ENCODE assay signal across 25 cellular contexts in genomic region chr3:37973250-37974054, GRCh38. TPM values are rescaled to one million over a fixed set of nuclear protein-coding genes. Genes with fewer than 3 reads are reported as not detected.
DNase-seq lines count a peak whose midpoint lies in the region; ATAC-seq lines count a peak whose summit lies in the region.
"Had no signal": no experiment of that assay in that cellular context is flagged by ENCODE, and none has a peak within 500 bp of the region (broad histone marks: within the 10 kb centered on the region; RNA-seq: fewer than 3 reads in every experiment).

No MANE protein-coding gene starts in this region.

- no peak for ATAC-seq in GM19467 (IDR thresholded peaks at IDR 0.05; ENCODE audit: unreplicated experiment)
- ATAC-seq: activated naive CD4-positive, alpha-beta T cell treated with anti-CD3 and anti-CD28 coated beads, Interleukin-2, amount 50 U/mL, for 72 hours; body of pancreas; upper lobe of right lung had no signal

- H3K4me1 Mint-ChIP-seq in immature natural killer cell = peaks cover 2 to 4% of the 10 kb centered on the region in 2 donors

- peak overlapping the region in 1 of 6 donors; percentile 64 for H3K27ac Mint-ChIP-seq in immature natural killer cell
- H3K27ac Mint-ChIP-seq: activated CD4-positive, alpha-beta memory T cell treated with anti-CD3 and anti-CD28 coated beads for 36 hours; T-helper 1 cell treated with Interleukin-12 subunit alpha and Interleukin-12 subunit beta and Interleukin-4 antibody, amounts not matched to agents 30 μg/mL and 1 μg/mL, for 36 hours had no signal

- DNase-seq in NCI-H2029 treated with DMSO at 0.1 percent for 48 hours (lab: John Stamatoyannopoulos, UW) = peak; percentile 46
- no peak for DNase-seq in NCI-H2029 (lab: John Stamatoyannopoulos, UW)
- DNase-seq in NCI-H1694 treated with DMSO at 0.1 percent for 48 hours (lab: John Stamatoyannopoulos, UW) = peak; percentile 65
- peak; percentile 38 to 84 for DNase-seq in cerebellar nuclear complex (lab: John Stamatoyannopoulos, UW)
- DNase-seq in mesenteric fat pad (ENCODE audit: low spot score) = peak; percentile 71
- DNase-seq in medulla oblongata (ENCODE audit: extremely low spot score) = no peak
- no peak for DNase-seq in immature natural killer cell
- DNase-seq: 8988T; activated CD4-positive, alpha-beta memory T cell treated with anti-CD3 and anti-CD28 coated beads for 36 hours; activated T-cell treated with anti-CD3 and anti-CD28 coated beads, Interleukin-2, amount 50 U/mL, for 48 hours; body of pancreas; DMS79; foreskin melanocyte; KBM-7; mucosa of descending colon; NCI-H187; NCI-H748 treated with DMSO at 0.1 percent for 48 hours; PC-3; psoas muscle; stimulated activated CD4-positive, alpha-beta T cell treated with anti-CD3 and anti-CD28 coated beads, Interleukin-4, amount 100 ng/mL, for 1 hour; stomach; upper lobe of right lung had no signal

- H3K27me3 Mint-ChIP-seq in immature natural killer cell (ENCODE audit: low read depth in 3 of 3) = peaks cover 0 to 4% (median 2%) of the 10 kb centered on the region in 3 donors
- H3K27me3 Mint-ChIP-seq: activated CD4-positive, alpha-beta memory T cell treated with anti-CD3 and anti-CD28 coated beads for 36 hours had no signal

- H3K4me3 Mint-ChIP-seq in immature natural killer cell = no peak overlapping the region
- H3K4me3 Mint-ChIP-seq: activated CD4-positive, alpha-beta memory T cell treated with anti-CD3 and anti-CD28 coated beads for 36 hours; T-helper 1 cell treated with Interleukin-12 subunit alpha and Interleukin-12 subunit beta and Interleukin-4 antibody, amounts not matched to agents 30 μg/mL and 1 μg/mL, for 36 hours had no signal

- H3K36me3 Mint-ChIP-seq in immature natural killer cell = no peaks in the 10 kb centered on the region
- H3K36me3 Mint-ChIP-seq: activated CD4-positive, alpha-beta memory T cell treated with anti-CD3 and anti-CD28 coated beads for 36 hours; activated naive CD4-positive, alpha-beta T cell treated with anti-CD3 and anti-CD28 coated beads, Interleukin-2, amount 50 U/mL, for 72 hours had no signal

- no peaks in the 10 kb centered on the region for H3K9me3 Mint-ChIP-seq in immature natural killer cell
- H3K9me3 Mint-ChIP-seq: activated CD4-positive, alpha-beta memory T cell treated with anti-CD3 and anti-CD28 coated beads for 36 hours; activated naive CD4-positive, alpha-beta T cell treated with anti-CD3 and anti-CD28 coated beads, Interleukin-2, amount 50 U/mL, for 72 hours; T-helper 1 cell treated with Interleukin-12 subunit alpha and Interleukin-12 subunit beta and Interleukin-4 antibody, amounts not matched to agents 30 μg/mL and 1 μg/mL, for 36 hours had no signal

RNA-seq across cellular contexts. Expression of gene VILL, which starts 17.1 kb away (rescaled TPM):
- total RNA-seq in mesenteric fat pad = 4.3 TPM
- polyA plus RNA-seq in immature natural killer cell = 10 to 100 TPM; 12.9 to 15.7 (median 14.6) TPM

RNA-seq across cellular contexts. Expression of gene PLCD1, which starts 56.0 kb away (rescaled TPM):
- total RNA-seq in mesenteric fat pad = 18.5 TPM
- 10 to 100 TPM; 11.6 to 18.0 (median 12.1) TPM for polyA plus RNA-seq in immature natural killer cell

Comparison
In these comparisons a context has a peak if more than half of its experiments do, and no peak if none do; other contexts are left out.
1. DNase-seq: peak in NCI-H2029 treated with DMSO at 0.1 percent for 48 hours (single experiment), NCI-H1694 treated with DMSO at 0.1 percent for 48 hours (single experiment), cerebellar nuclear complex (2 of 2) and mesenteric fat pad (single experiment); none in NCI-H2029 (single experiment), medulla oblongata (single experiment) and immature natural killer cell (0 of 3).